In genomic region chr18:3138274-3138975, GRCh38 we compare ENCODE assay signal across 26 cellular contexts.
"Had no signal": no experiment of that assay in that cellular context is flagged by ENCODE, and none has a peak within 500 bp of the region (broad histone marks: within the 10 kb centered on the region; RNA-seq: fewer than 3 reads in every experiment).

No MANE protein-coding gene starts in this region.

- H3K27ac ChIP-seq: neural progenitor cell, right lobe of liver, upper lobe of left lung, vagina had no signal

- H3K4me3 Mint-ChIP-seq: activated CD4-positive, alpha-beta T cell treated with anti-CD3 and anti-CD28 coated beads for 36 hours; activated T-cell treated with anti-CD3 and anti-CD28 coated beads, Interleukin-2, amount 50 U/mL, for 24 hours; activated T-helper 17 cell treated with anti-CD3 and anti-CD28 coated beads, Interleukin-2, amount 50 U/mL, for 72 hours; memory B cell; natural killer cell; neural progenitor cell; stimulated activated effector memory CD8-positive, alpha-beta T cell treated with anti-CD3 and anti-CD28 coated beads, Interleukin-12 subunit alpha, Interleukin-12 subunit beta, amount 100 ng/mL, for 72 hours; stimulated activated naive CD8-positive, alpha-beta T cell treated with anti-CD3 and anti-CD28 coated beads, Interleukin-15, amount 100 ng/mL, for 72 hours; T-helper 2 cell treated with Interferon-gamma antibody and Interleukin-4, amounts not matched to agents 5 μg/mL and 100 μg/mL, for 36 hours had no signal

- H3K27ac Mint-ChIP-seq: activated CD4-positive, alpha-beta T cell treated with anti-CD3 and anti-CD28 coated beads for 36 hours; activated T-cell treated with anti-CD3 and anti-CD28 coated beads, Interleukin-2, amount 50 U/mL, for 24 hours; activated T-helper 17 cell treated with anti-CD3 and anti-CD28 coated beads, Interleukin-2, amount 50 U/mL, for 72 hours; memory B cell; natural killer cell; neural progenitor cell; stimulated activated effector memory CD8-positive, alpha-beta T cell treated with anti-CD3 and anti-CD28 coated beads, Interleukin-12 subunit alpha, Interleukin-12 subunit beta, amount 100 ng/mL, for 72 hours; stimulated activated naive CD8-positive, alpha-beta T cell treated with anti-CD3 and anti-CD28 coated beads, Interleukin-15, amount 100 ng/mL, for 72 hours; T-helper 2 cell treated with Interferon-gamma antibody and Interleukin-4, amounts not matched to agents 5 μg/mL and 100 μg/mL, for 36 hours had no signal

- H3K9me3 ChIP-seq: right lobe of liver, upper lobe of left lung, vagina had no signal

- H3K4me1 ChIP-seq: neural progenitor cell, right lobe of liver, upper lobe of left lung, vagina had no signal

- H3K36me3 Mint-ChIP-seq: neural progenitor cell; stimulated activated effector memory CD8-positive, alpha-beta T cell treated with anti-CD3 and anti-CD28 coated beads, Interleukin-12 subunit alpha, Interleukin-12 subunit beta, amount 100 ng/mL, for 72 hours had no signal

- DNase-seq: activated CD4-positive, alpha-beta T cell treated with anti-CD3 and anti-CD28 coated beads for 36 hours; activated CD4-positive, alpha-beta T cell treated with anti-CD3 and anti-CD28 coated beads, Interleukin-2, amount 50 U/mL, for 48 hours; activated CD4-positive, CD25-positive, alpha-beta regulatory T cell; activated CD8-positive, alpha-beta memory T cell treated with anti-CD3 and anti-CD28 coated beads for 24 hours; activated CD8-positive, alpha-beta memory T cell treated with anti-CD3 and anti-CD28 coated beads, Interleukin-2, amount 50 U/mL, for 4 hours; activated gamma-delta T cell treated with Interleukin-2 at 50 U/mL for 16 hours; activated naive CD4-positive, alpha-beta T cell treated with anti-CD3 and anti-CD28 coated beads, Interleukin-2, amount 50 U/mL, for 16 hours; activated T-cell treated with anti-CD3 and anti-CD28 coated beads, Interleukin-2, amount 50 U/mL, for 24 hours; amniotic stem cell; central memory CD4-positive, alpha-beta T cell; islet precursor cell; natural killer cell; occipital lobe; right lobe of liver; stimulated activated CD4-positive, alpha-beta T cell treated with anti-CD3 and anti-CD28 coated beads, Interleukin-12 subunit alpha, Interleukin-12 subunit beta, amount 100 ng/mL, for 4 hours; stimulated activated CD4-positive, alpha-beta T cell treated with anti-CD3 and anti-CD28 coated beads, Interleukin-4, amount 100 ng/mL, for 1 hour; stimulated activated naive CD8-positive, alpha-beta T cell treated with anti-CD3 and anti-CD28 coated beads, Interleukin-15, amount 100 ng/mL, for 72 hours; substantia nigra; T-helper 1 cell; upper lobe of left lung had no signal

- H3K27me3 Mint-ChIP-seq: activated CD4-positive, alpha-beta T cell treated with anti-CD3 and anti-CD28 coated beads for 36 hours; activated T-cell treated with anti-CD3 and anti-CD28 coated beads, Interleukin-2, amount 50 U/mL, for 24 hours; stimulated activated naive CD8-positive, alpha-beta T cell treated with anti-CD3 and anti-CD28 coated beads, Interleukin-15, amount 100 ng/mL, for 72 hours had no signal

- H3K4me1 Mint-ChIP-seq: activated CD4-positive, alpha-beta T cell treated with anti-CD3 and anti-CD28 coated beads for 36 hours; activated T-helper 17 cell treated with anti-CD3 and anti-CD28 coated beads, Interleukin-2, amount 50 U/mL, for 72 hours; memory B cell; natural killer cell; neural progenitor cell; stimulated activated effector memory CD8-positive, alpha-beta T cell treated with anti-CD3 and anti-CD28 coated beads, Interleukin-12 subunit alpha, Interleukin-12 subunit beta, amount 100 ng/mL, for 72 hours; stimulated activated naive CD8-positive, alpha-beta T cell treated with anti-CD3 and anti-CD28 coated beads, Interleukin-15, amount 100 ng/mL, for 72 hours had no signal

- H3K27me3 ChIP-seq: neural progenitor cell, right lobe of liver, upper lobe of left lung, vagina had no signal

- ATAC-seq: activated CD4-positive, alpha-beta T cell treated with anti-CD3 and anti-CD28 coated beads for 36 hours; activated T-helper 17 cell treated with anti-CD3 and anti-CD28 coated beads, Interleukin-2, amount 50 U/mL, for 72 hours; natural killer cell; right lobe of liver; stimulated activated effector memory CD8-positive, alpha-beta T cell treated with anti-CD3 and anti-CD28 coated beads, Interleukin-12 subunit alpha, Interleukin-12 subunit beta, amount 100 ng/mL, for 72 hours; stimulated activated naive CD8-positive, alpha-beta T cell treated with anti-CD3 and anti-CD28 coated beads, Interleukin-15, amount 100 ng/mL, for 72 hours had no signal

- H3K4me3 ChIP-seq: neural progenitor cell, right lobe of liver, upper lobe of left lung, vagina had no signal

- H3K36me3 ChIP-seq: upper lobe of left lung, vagina had no signal
